Comparison of ENCODE assay signal across 18 cellular contexts in the genomic region with DNA sequence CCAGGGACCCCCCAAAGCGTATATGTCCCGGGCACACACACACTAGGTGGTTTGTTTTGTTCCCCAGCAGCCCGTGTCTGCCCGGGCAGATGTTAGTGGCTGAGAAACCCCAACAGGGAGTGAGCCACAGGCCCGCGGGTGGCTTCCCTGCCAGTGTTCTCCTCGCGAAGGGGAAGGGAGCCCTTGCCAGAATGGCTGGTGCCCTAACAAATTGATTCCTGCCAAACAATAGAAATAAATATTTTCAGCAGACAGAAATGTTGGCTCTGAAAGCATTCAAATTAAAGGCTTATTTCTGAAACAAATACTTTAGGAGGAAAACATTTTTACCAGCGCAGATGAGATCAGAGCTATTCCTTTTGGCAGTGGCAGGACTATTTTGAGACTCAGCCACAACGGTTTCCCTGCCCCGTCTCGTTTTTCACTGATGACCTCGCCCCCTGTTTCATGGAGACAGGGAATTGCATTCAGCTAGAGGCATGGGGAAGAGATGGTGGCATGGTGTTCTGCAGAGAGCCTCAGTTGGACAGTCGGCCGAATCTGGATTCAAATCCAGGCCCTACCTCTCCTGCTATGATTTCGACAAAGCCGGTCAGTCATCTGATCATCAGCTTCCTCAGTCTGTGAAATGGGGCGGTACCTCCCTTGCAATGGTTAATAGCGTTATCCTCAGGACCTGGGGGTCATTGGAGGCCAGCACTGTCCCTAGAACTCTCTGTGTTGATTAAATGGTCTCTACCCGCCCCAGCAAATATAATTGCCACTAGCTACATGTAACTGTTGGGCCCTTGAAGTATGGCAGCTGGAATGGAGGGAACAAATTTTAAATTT.
DNase-seq lines count a peak whose midpoint lies in the region; ATAC-seq, FAIRE-seq and TF ChIP-seq lines count a peak whose summit lies in the region.
"Had no signal": no experiment of that assay in that cellular context is flagged by ENCODE, and none has a peak within 500 bp of the region (broad histone marks: within the 10 kb centered on the region; RNA-seq: fewer than 3 reads in every experiment).

No MANE protein-coding gene starts in this region.

- H3K4me3 ChIP-seq in adipocyte (ENCODE audit: low read length) (peak overlapping the region; percentile 23), heart left ventricle (no peak overlapping the region), gastrocnemius medialis (peak overlapping the region in 1 of 4 donors; percentile 24)
- H3K4me3 ChIP-seq: GM23338, pancreas had no signal

- no peak for FAIRE-seq in frontal cortex (lab: Jason Lieb, UNC)
- FAIRE-seq: pancreas had no signal

- H3K9me3 ChIP-seq in adipocyte (ENCODE audit: control insufficient read depth, low read length): no peaks in the 10 kb centered on the region
- H3K9me3 ChIP-seq in heart left ventricle: no peaks in the 10 kb centered on the region
- H3K9me3 ChIP-seq in gastrocnemius medialis: no peaks in the 10 kb centered on the region
- H3K9me3 ChIP-seq: pancreas had no signal

- peaks cover 17% of the 10 kb centered on the region for H3K4me1 ChIP-seq in adipocyte (ENCODE audit: control insufficient read depth, insufficient read depth, low read length)
- H3K4me1 ChIP-seq in heart left ventricle: peaks cover 0 to 72% (median 34%) of the 10 kb centered on the region in 12 donors
- H3K4me1 ChIP-seq in gastrocnemius medialis: peaks cover 70 to 71% of the 10 kb centered on the region in 2 donors

- intact Hi-C loops in heart left ventricle (cut with DNase I) (no loop called here), gastrocnemius medialis (cut with DNase I; ENCODE audit: low total_unique reads) (loop anchor here (2.0 kb wide), 1 partner anchor 33 kb away; no protein-coding TSS in a partner anchor)

- H3K27ac ChIP-seq in heart left ventricle: peak overlapping the region in 11 of 12 donors; percentile 5 to 79 (median 52)
- peak overlapping the region; percentile 80 to 91 (median 84) for H3K27ac ChIP-seq in gastrocnemius medialis
- H3K27ac ChIP-seq: pancreas had no signal

- in situ Hi-C loops in gastrocnemius medialis (cut with MboI; ENCODE audit: low sequenced_read_pairs in 4 of 4): no loop called here

- no peak for TF ChIP-seq CTCF in heart left ventricle (IDR thresholded peaks at IDR 0.05)
- no peak for TF ChIP-seq CTCF in gastrocnemius medialis (IDR thresholded peaks at IDR 0.05 in 4 of 5, conservative IDR thresholded peaks at IDR 0.05 in 1 of 5)

- no peak for TF ChIP-seq POLR2A in heart left ventricle (IDR thresholded peaks at IDR 0.05)
- no peak for TF ChIP-seq POLR2A in gastrocnemius medialis (IDR thresholded peaks at IDR 0.05)

- WGBS in heart left ventricle, 4 donors: 50 to 59% (median 53%) methylated on average over 19 to 20 of the region's 20 CpGs

- no peaks in the 10 kb centered on the region for H3K27me3 ChIP-seq in adipocyte (replicated peaks; ENCODE audit: control insufficient read depth, insufficient read depth, low read length)
- H3K27me3 ChIP-seq in heart left ventricle: no peaks in the 10 kb centered on the region
- H3K27me3 ChIP-seq in gastrocnemius medialis: no peaks in the 10 kb centered on the region
- H3K27me3 ChIP-seq: pancreas had no signal

- no peak for ATAC-seq in heart left ventricle
- ATAC-seq in gastrocnemius medialis: peak in 1 of 2 donors; percentile 24
- no peak for ATAC-seq in HG03565 (IDR thresholded peaks at IDR 0.05; ENCODE audit: unreplicated experiment)
- ATAC-seq: GM23338, T-cell had no signal

- no peak overlapping the region for H3K9ac ChIP-seq in adipocyte (ENCODE audit: low read length)

- H3K36me3 ChIP-seq in adipocyte (ENCODE audit: control insufficient read depth, insufficient read depth, low read length, severe bottlenecking): no peaks in the 10 kb centered on the region
- no peaks in the 10 kb centered on the region for H3K36me3 ChIP-seq in heart left ventricle
- H3K36me3 ChIP-seq in gastrocnemius medialis: no peaks in the 10 kb centered on the region
- H3K36me3 ChIP-seq: pancreas had no signal

- DNase-seq in EH (ENCODE audit: low read depth) (peak; percentile 67), adipocyte (ENCODE audit: low read depth) (no peak), heart left ventricle (no peak), gastrocnemius medialis (peak in 1 of 2 donors; percentile 37), cortex of kidney (lab: John Stamatoyannopoulos, UW) (no peak), frontal cortex (ENCODE audit: low spot score in 2 of 2) (no peak)
- no peak for DNase-seq in activated effector memory CD4-positive, alpha-beta T cell treated with Interleukin-2 at 50 U/mL for 16 hours
- DNase-seq: activated CD4-positive, CD25-positive, alpha-beta regulatory T cell treated with anti-CD3 and anti-CD28 coated beads, Interleukin-2, amount 50 U/mL, for 72 hours; activated naive CD8-positive, alpha-beta T cell treated with anti-CD3 and anti-CD28 coated beads, Interleukin-2, amount 10 ng/mL, durations not matched to agents 7 days and 5 days; CD4-positive, alpha-beta memory T cell; GDM1; NCI-H1105; pancreas; stimulated activated CD4-positive, alpha-beta T cell treated with anti-CD3 and anti-CD28 coated beads, Interleukin-1b, Interleukin-23, amount 100 ng/mL, for 48 hours; stimulated activated CD8-positive, alpha-beta memory T cell treated with anti-CD3 and anti-CD28 coated beads, Interleukin-4, amount 100 ng/mL, for 48 hours; T-cell had no signal
